Comparison of ENCODE assay signal across 8 cellular contexts in the genomic region with DNA sequence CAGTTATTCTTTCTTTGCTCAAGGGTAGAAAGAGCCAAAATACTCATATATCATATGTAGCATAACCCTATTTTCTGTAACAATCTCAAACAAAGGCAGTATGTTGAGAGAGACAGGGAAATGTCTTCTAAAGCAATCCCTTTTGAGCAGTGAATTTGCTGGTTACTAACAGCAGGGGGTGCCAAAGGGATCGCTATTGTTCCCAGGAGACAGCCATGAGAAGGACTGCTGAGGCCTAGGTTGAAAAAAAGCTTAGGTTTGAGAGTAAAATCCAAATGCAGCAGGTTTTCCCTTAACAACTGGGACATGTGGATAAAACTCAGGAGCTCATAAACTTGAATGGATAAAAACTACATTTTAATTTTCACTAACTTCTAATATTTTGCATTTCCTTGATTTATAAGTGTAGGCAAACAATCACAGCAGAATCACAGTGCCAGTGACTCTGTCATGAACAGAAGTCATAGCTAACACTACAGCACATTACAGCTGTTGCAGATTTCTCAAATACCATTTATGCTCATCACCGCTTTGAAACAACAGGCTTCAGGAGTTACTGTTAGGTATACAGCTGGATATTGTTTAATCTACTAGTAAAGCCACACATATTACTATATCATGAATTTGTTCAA.
DNase-seq lines count a peak whose midpoint lies in the region; ATAC-seq, FAIRE-seq and TF ChIP-seq lines count a peak whose summit lies in the region.

No MANE protein-coding gene starts in this region.

- H3K27me3 ChIP-seq in iPS DF 6.9 (ENCODE audit: control insufficient read depth, insufficient read depth, low read length): no peaks in the 10 kb centered on the region

- H3K27me3 Mint-ChIP-seq in T-helper 17 cell: no peaks in the 10 kb centered on the region

- H3K27ac ChIP-seq in iPS DF 6.9 (ENCODE audit: low read length): no peak overlapping the region

- WGBS in iPS DF 6.9 (ENCODE audit: insufficient coverage, insufficient read length): no CpG with 5 or more reads among the region's 2 CpGs

- no peaks in the 10 kb centered on the region for H3K9me3 ChIP-seq in T-helper 17 cell (ENCODE audit: control insufficient read depth, low read length, poor library complexity, severe bottlenecking)
- no peaks in the 10 kb centered on the region for H3K9me3 ChIP-seq in iPS DF 6.9 (ENCODE audit: control insufficient read depth, insufficient read depth, low read length)

- no peak overlapping the region for H3K4me3 Mint-ChIP-seq in T-helper 17 cell

- peaks cover 12% of the 10 kb centered on the region for H3K4me1 Mint-ChIP-seq in T-helper 17 cell

- in situ Hi-C loops in astrocyte of the spinal cord (cut with HindIII; ENCODE audit: low sequenced_read_pairs): no loop called here

- peak; percentile 82 for TF ChIP-seq CTCF in astrocyte of the spinal cord (IDR thresholded peaks at IDR 0.05; ENCODE audit: low read depth, low read length)

- ATAC-seq in T-helper 17 cell: peak; percentile 77
- ATAC-seq in HG03159 (IDR thresholded peaks at IDR 0.05; ENCODE audit: unreplicated experiment): no peak

- no peaks in the 10 kb centered on the region; the same call in 1 of the 2 replicates for H3K4me1 ChIP-seq in iPS DF 6.9 (ENCODE audit: control insufficient read depth, insufficient read depth, low read length)

- no peaks in the 10 kb centered on the region for H3K36me3 ChIP-seq in iPS DF 6.9 (ENCODE audit: control insufficient read depth, insufficient read depth, low read length)

- H3K4me3 ChIP-seq in astrocyte of the spinal cord (ENCODE audit: low read depth, low read length): no peak overlapping the region
- H3K4me3 ChIP-seq in iPS DF 6.9 (ENCODE audit: low read length): no peak overlapping the region

- FAIRE-seq in GM18507 (lab: Jason Lieb, UNC): peak; percentile 87

- H3K27ac Mint-ChIP-seq in T-helper 17 cell: no peak overlapping the region

- H3K36me3 Mint-ChIP-seq in T-helper 17 cell (ENCODE audit: low read depth): peaks cover 3% of the 10 kb centered on the region

- DNase-seq in A172 (ENCODE audit: low spot score): peak; percentile 83
- DNase-seq in GM18507 (ENCODE audit: extremely low spot score, insufficient read length, low read depth): peak; percentile 50
- peak; percentile 78 for DNase-seq in NCI-H1694 (lab: John Stamatoyannopoulos, UW)
- DNase-seq in T-helper 17 cell: peak in 1 of 3 donors; percentile 32
- peak; percentile 80 for DNase-seq in astrocyte of the spinal cord (ENCODE audit: low read depth, low spot score)
- DNase-seq in iPS DF 6.9 (ENCODE audit: low read depth, low spot score): peak; percentile 37
- peak; percentile 12 to 28 for DNase-seq in stimulated activated CD4-positive, alpha-beta T cell treated with anti-CD3 and anti-CD28 coated beads, Interleukin-12 subunit alpha, Interleukin-12 subunit beta, amount 100 ng/mL, for 24 hours (ENCODE audit: low read depth in 2 of 2)
